Comparison of ENCODE assay signal across 23 cellular contexts in genomic region chr21:32975811-32976507, GRCh38. TPM values are rescaled to one million over a fixed set of nuclear protein-coding genes. Genes with fewer than 3 reads are reported as not detected.
A peak's percentile ranks its signal among the peaks of the same experiment; 100 is the strongest.
DNase-seq lines count a peak whose midpoint lies in the region; ATAC-seq and TF ChIP-seq lines count a peak whose summit lies in the region.
"Had no signal": no experiment of that assay in that cellular context is flagged by ENCODE, and none has a peak within 500 bp of the region (broad histone marks: within the 10 kb centered on the region; RNA-seq: fewer than 3 reads in every experiment).

No MANE protein-coding gene starts in this region.

- H3K4me1 Mint-ChIP-seq in neural crest cell (peaks cover 55% of the 10 kb centered on the region), WTC11 (peaks cover 21% of the 10 kb centered on the region)

- TF ChIP-seq CTCF in dorsolateral prefrontal cortex (IDR thresholded peaks at IDR 0.05 in 54 of 56, conservative IDR thresholded peaks at IDR 0.05 in 2 of 56; ENCODE audit: low read depth in 1 of 56, partially characterized antibody in 56 of 56): no peak
- TF ChIP-seq CTCF in neural crest cell (conservative IDR thresholded peaks at IDR 0.05): no peak
- TF ChIP-seq CTCF in A673 (conservative IDR thresholded peaks at IDR 0.05; ENCODE audit: low read depth, low read length): no peak
- TF ChIP-seq CTCF in WTC11 (IDR thresholded peaks at IDR 0.05): no peak

- H3K27ac ChIP-seq in dorsolateral prefrontal cortex (peak overlapping the region in 49 of 59 donors; percentile 11 to 100 (median 98)), A673 (ENCODE audit: low read depth, low read length, poor library complexity, severe bottlenecking) (no peak overlapping the region)
- H3K27ac ChIP-seq: HL-60, SK-N-MC had no signal

- H3K4me1 ChIP-seq in A673 (ENCODE audit: insufficient read depth, low read length, poor library complexity, severe bottlenecking): no peaks in the 10 kb centered on the region
- H3K4me1 ChIP-seq: BE2C had no signal

- ATAC-seq in WTC11 (no peak), HG03175 (IDR thresholded peaks at IDR 0.05; ENCODE audit: unreplicated experiment) (no peak)

- DNase-seq in NCI-H526 treated with DMSO at 0.1 percent for 48 hours (lab: John Stamatoyannopoulos, UW): peak; percentile 17
- DNase-seq in dorsolateral prefrontal cortex: no peak
- DNase-seq in neural crest cell (ENCODE audit: low read depth, low spot score): no peak
- DNase-seq in A673 (ENCODE audit: low spot score): no peak
- no peak for DNase-seq in WTC11 (ENCODE audit: low spot score)
- DNase-seq in mesenteric fat pad (ENCODE audit: low spot score): no peak
- DNase-seq: BE2C, DMS153, DND-41, HFFc6, NCI-H1048, NCI-H1417, NCI-H1694 treated with DMSO at 0.1 percent for 48 hours, NCI-H2081, NCI-H2227 treated with DMSO at 0.1 percent for 48 hours, NCI-H774, SIG-M5 had no signal

- no TSS peak for BruUV-seq in A673 (replicated peaks; lab: Mats Ljungman, UMichigan)

- H3K27me3 ChIP-seq in dorsolateral prefrontal cortex: peaks cover 0 to 12% (median 0%) of the 10 kb centered on the region in 45 donors
- peaks cover 62% of the 10 kb centered on the region for H3K27me3 ChIP-seq in A673 (replicated peaks; ENCODE audit: insufficient read depth, low read depth, low read length, poor library complexity)

- no peaks in the 10 kb centered on the region for H3K9me3 Mint-ChIP-seq in neural crest cell
- H3K9me3 Mint-ChIP-seq in WTC11: no peaks in the 10 kb centered on the region
- H3K9me3 Mint-ChIP-seq: HFFc6, IgD-negative memory B cell had no signal

- H3K9me3 ChIP-seq in A673 (ENCODE audit: low read depth, low read length, poor library complexity, severe bottlenecking): no peaks in the 10 kb centered on the region
- H3K9me3 ChIP-seq: BE2C had no signal

- H3K36me3 Mint-ChIP-seq in neural crest cell (ENCODE audit: low read depth): no peaks in the 10 kb centered on the region
- no peaks in the 10 kb centered on the region for H3K36me3 Mint-ChIP-seq in WTC11
- H3K36me3 Mint-ChIP-seq: CD14-positive monocyte, IgD-negative memory B cell had no signal

- POLR2A ChIA-PET in A673 (lab: Charles Lee; ENCODE audit: low non-redundant PET): no interaction called here
- POLR2A ChIA-PET in WTC11 (lab: Charles Lee): no interaction called here

- no peaks in the 10 kb centered on the region for H3K36me3 ChIP-seq in A673 (ENCODE audit: insufficient read depth, low read length, poor library complexity, severe bottlenecking)
- H3K36me3 ChIP-seq: BE2C had no signal

- H3K4me3 Mint-ChIP-seq in neural crest cell (peak overlapping the region; percentile 9), WTC11 (no peak overlapping the region)
- H3K4me3 Mint-ChIP-seq: CD14-positive monocyte, HFFc6, IgD-negative memory B cell had no signal

- peaks cover 98% of the 10 kb centered on the region for H3K27me3 Mint-ChIP-seq in neural crest cell (ENCODE audit: low read depth)
- no peaks in the 10 kb centered on the region for H3K27me3 Mint-ChIP-seq in WTC11 (ENCODE audit: low read depth)

- H3K27ac Mint-ChIP-seq in neural crest cell (ENCODE audit: unreplicated experiment) (no peak overlapping the region), WTC11 (no peak overlapping the region)
- H3K27ac Mint-ChIP-seq: CD14-positive monocyte, HFFc6, IgD-negative memory B cell had no signal

- no peak overlapping the region for H3K4me3 ChIP-seq in dorsolateral prefrontal cortex
- no peak overlapping the region for H3K4me3 ChIP-seq in A673 (ENCODE audit: low read depth, low read length, poor library complexity, severe bottlenecking)
- H3K4me3 ChIP-seq: SK-N-MC had no signal

- intact Hi-C loops in dorsolateral prefrontal cortex (cut with DNase I) (loop anchor here (2.0 to 10.0 kb wide), 5 partner anchors 19 to 141 kb away; partner anchors contain the start of genes OLIG1 (in 1 of the 2) and OLIG2 (in 1 of the 2)), A673 (cut with micrococcal nuclease; ENCODE audit: unreplicated experiment) (no loop called here)

- CTCF ChIA-PET in A673 (lab: Charles Lee): no interaction called here
- CTCF ChIA-PET in WTC11 (lab: Charles Lee): no interaction called here

TF ChIP-seq in WTC11, 78 proteins besides CTCF, POLR2A, EP300 and RAD21 (continues in another document):
- no peak for TF ChIP-seq GRHL2 (CRISPR knock-in tag; IDR thresholded peaks at IDR 0.05; ENCODE audit: insufficient replicate concordance, severe bottlenecking)
- TF ChIP-seq NR1H2 (CRISPR knock-in tag; IDR thresholded peaks at IDR 0.05): no peak
- TF ChIP-seq ZNF263 (CRISPR knock-in tag; IDR thresholded peaks at IDR 0.05; ENCODE audit: low read depth): no peak
- no peak for TF ChIP-seq EMX1 (CRISPR knock-in tag; IDR thresholded peaks at IDR 0.05)
- no peak for TF ChIP-seq SMAD4 (CRISPR knock-in tag; IDR thresholded peaks at IDR 0.05)
- no peak for TF ChIP-seq GTF2I (CRISPR knock-in tag; conservative IDR thresholded peaks at IDR 0.05)
- no peak for TF ChIP-seq E2F4 (CRISPR knock-in tag; IDR thresholded peaks at IDR 0.05; ENCODE audit: borderline replicate concordance, low read depth)
- TF ChIP-seq FOXP1 (CRISPR knock-in tag; IDR thresholded peaks at IDR 0.05; ENCODE audit: borderline replicate concordance): no peak
- TF ChIP-seq ZNF219 (CRISPR knock-in tag; IDR thresholded peaks at IDR 0.05; ENCODE audit: borderline replicate concordance): no peak
- TF ChIP-seq ZMAT4 (CRISPR knock-in tag; IDR thresholded peaks at IDR 0.05): no peak
- TF ChIP-seq AR (CRISPR knock-in tag; IDR thresholded peaks at IDR 0.05): no peak
- TF ChIP-seq ATF1 (CRISPR knock-in tag; IDR thresholded peaks at IDR 0.05): no peak
- no peak for TF ChIP-seq CBFB (CRISPR knock-in tag; IDR thresholded peaks at IDR 0.05; ENCODE audit: low read depth)
- TF ChIP-seq E2F5 (CRISPR knock-in tag; IDR thresholded peaks at IDR 0.05): no peak

RNA-seq across cellular contexts. Expression of gene OLIG2, which starts 49.8 kb away (rescaled TPM):
- total RNA-seq in dorsolateral prefrontal cortex (100 to 1,000 TPM in 2 of 120 experiments, 10 to 100 TPM in 118; 13.9 to 165 (median 45.4) TPM), neural crest cell (5.4 TPM in 2 replicates), A673 (2021) (not detected in 2 replicates), WTC11 (2021) (0.60 to 0.79 TPM (median 0.71 TPM) in 3 replicates), mesenteric fat pad (not detected)
- total RNA-seq: HFFc6, NCI-H460 had no signal
